21 cellular contexts compared by ENCODE assay signal in genomic region chr21:38400195-38400695, GRCh38.
A peak's percentile ranks its signal among the peaks of the same experiment; 100 is the strongest.
DNase-seq lines count a peak whose midpoint lies in the region; ATAC-seq and TF ChIP-seq lines count a peak whose summit lies in the region.
"Had no signal": no experiment of that assay in that cellular context is flagged by ENCODE, and none has a peak within 500 bp of the region (broad histone marks: within the 10 kb centered on the region; RNA-seq: fewer than 3 reads in every experiment).

No MANE protein-coding gene starts in this region.

- no peaks in the 10 kb centered on the region for H3K27me3 Mint-ChIP-seq in WTC11 (ENCODE audit: low read depth)
- H3K27me3 Mint-ChIP-seq in activated naive CD4-positive, alpha-beta T cell treated with anti-CD3 and anti-CD28 coated beads, Interleukin-2, amount 10 ng/mL, durations not matched to agents 7 days and 5 days, result peaks cover 27% of the 10 kb centered on the region

- H3K36me3 ChIP-seq in neutrophil, result peaks cover 15% of the 10 kb centered on the region
- H3K36me3 ChIP-seq: Peyer's patch, SJSA1 had no signal

- H3K9me3 ChIP-seq in neutrophil, result no peaks in the 10 kb centered on the region
- H3K9me3 ChIP-seq: Peyer's patch, SJSA1 had no signal

- ATAC-seq in WTC11 (no peak), GM21360 (IDR thresholded peaks at IDR 0.05; ENCODE audit: unreplicated experiment) (no peak)

- peak overlapping the region; percentile 23 for H3K27ac ChIP-seq in neutrophil
- H3K27ac ChIP-seq: Peyer's patch, SJSA1 had no signal

- H3K4me1 Mint-ChIP-seq in WTC11, result peaks cover 24% of the 10 kb centered on the region
- no peaks in the 10 kb centered on the region for H3K4me1 Mint-ChIP-seq in activated naive CD4-positive, alpha-beta T cell treated with anti-CD3 and anti-CD28 coated beads, Interleukin-2, amount 10 ng/mL, durations not matched to agents 7 days and 5 days
- H3K4me1 Mint-ChIP-seq: CD8-positive, alpha-beta memory T cell had no signal

- H3K27ac Mint-ChIP-seq in WTC11, result no peak overlapping the region
- H3K27ac Mint-ChIP-seq in activated naive CD4-positive, alpha-beta T cell treated with anti-CD3 and anti-CD28 coated beads, Interleukin-2, amount 10 ng/mL, durations not matched to agents 7 days and 5 days, result no peak overlapping the region
- H3K27ac Mint-ChIP-seq: T-helper 1 cell treated with Interleukin-12 subunit alpha and Interleukin-12 subunit beta and Interleukin-4 antibody, amounts not matched to agents 30 μg/mL and 1 μg/mL, for 36 hours had no signal

- H3K4me3 ChIP-seq in neutrophil (ENCODE audit: low read depth in 1 of 2, low read length in 1 of 2), result no peak overlapping the region
- H3K4me3 ChIP-seq: Peyer's patch, SJSA1 had no signal

- POLR2A ChIA-PET in WTC11 (lab: Charles Lee), result no interaction called here
- POLR2A ChIA-PET in HEK293T (lab: Yijun Ruan, JAX), result no interaction called here

- TF ChIP-seq CTCF in WTC11 (IDR thresholded peaks at IDR 0.05) (no peak), neutrophil (IDR thresholded peaks at IDR 0.05) (no peak)

- H3K4me1 ChIP-seq in neutrophil (ENCODE audit: control insufficient read depth in 1 of 2, insufficient read depth in 1 of 2, low read depth in 1 of 2, low read length in 1 of 2), result peaks cover 31 to 53% of the 10 kb centered on the region in 2 experiments
- H3K4me1 ChIP-seq: Peyer's patch, SJSA1 had no signal

- H3K4me3 Mint-ChIP-seq in WTC11, result no peak overlapping the region
- H3K4me3 Mint-ChIP-seq in activated naive CD4-positive, alpha-beta T cell treated with anti-CD3 and anti-CD28 coated beads, Interleukin-2, amount 10 ng/mL, durations not matched to agents 7 days and 5 days, result no peak overlapping the region
- H3K4me3 Mint-ChIP-seq: CD8-positive, alpha-beta memory T cell; T-helper 1 cell treated with Interleukin-12 subunit alpha and Interleukin-12 subunit beta and Interleukin-4 antibody, amounts not matched to agents 30 μg/mL and 1 μg/mL, for 36 hours had no signal

- no peaks in the 10 kb centered on the region for H3K9me3 Mint-ChIP-seq in WTC11
- H3K9me3 Mint-ChIP-seq in activated naive CD4-positive, alpha-beta T cell treated with anti-CD3 and anti-CD28 coated beads, Interleukin-2, amount 10 ng/mL, durations not matched to agents 7 days and 5 days, result no peaks in the 10 kb centered on the region
- H3K9me3 Mint-ChIP-seq: T-helper 1 cell treated with Interleukin-12 subunit alpha and Interleukin-12 subunit beta and Interleukin-4 antibody, amounts not matched to agents 30 μg/mL and 1 μg/mL, for 36 hours had no signal

- peak; percentile 7 for DNase-seq in NCI-H748 (lab: John Stamatoyannopoulos, UW; ENCODE audit: unreplicated experiment)
- no peak for DNase-seq in NCI-H748 treated with DMSO at 0.1 percent for 48 hours (lab: John Stamatoyannopoulos, UW)
- peak; percentile 90 for DNase-seq in NCI-H524 treated with DMSO at 0.1 percent for 48 hours (lab: John Stamatoyannopoulos, UW)
- no peak for DNase-seq in WTC11 (ENCODE audit: low spot score)
- no peak for DNase-seq in activated naive CD4-positive, alpha-beta T cell treated with anti-CD3 and anti-CD28 coated beads, Interleukin-2, amount 10 ng/mL, durations not matched to agents 7 days and 5 days
- DNase-seq in HEK293T (ENCODE audit: extremely low spot score), result no peak
- DNase-seq: 8988T; C1 segment of cervical spinal cord; Calu3; CD8-positive, alpha-beta memory T cell; KG1; MV-4-11; NCI-H1105 treated with DMSO at 0.1 percent for 48 hours; NCI-H2029 treated with DMSO at 0.1 percent for 48 hours; NCI-H446; NCI-H69; Peyer's patch had no signal

- CTCF ChIA-PET in WTC11 (lab: Charles Lee), result interaction anchor here (1.1 kb wide), 1 partner anchor 230 kb away, joined by 4 read pairs; no protein-coding TSS in a partner anchor
- CTCF ChIA-PET in activated naive CD4-positive, alpha-beta T cell treated with anti-CD3 and anti-CD28 coated beads, Interleukin-2, amount 10 ng/mL, durations not matched to agents 7 days and 5 days (lab: Charles Lee), result no interaction called here
- CTCF ChIA-PET in HEK293T (lab: Yijun Ruan, JAX), result interaction anchor here (1.5 kb wide), 1 partner anchor 48 kb away, joined by 4 read pairs; no protein-coding TSS in a partner anchor

- no peaks in the 10 kb centered on the region for H3K27me3 ChIP-seq in neutrophil
- H3K27me3 ChIP-seq: Peyer's patch had no signal

- H3K36me3 Mint-ChIP-seq in WTC11, result no peaks in the 10 kb centered on the region
- H3K36me3 Mint-ChIP-seq in activated naive CD4-positive, alpha-beta T cell treated with anti-CD3 and anti-CD28 coated beads, Interleukin-2, amount 10 ng/mL, durations not matched to agents 7 days and 5 days, result no peaks in the 10 kb centered on the region
- H3K36me3 Mint-ChIP-seq: CD8-positive, alpha-beta memory T cell had no signal

TF ChIP-seq in WTC11, 78 proteins besides CTCF, POLR2A, EP300 and RAD21 (continues in another document):
- TF ChIP-seq FOXJ3 (CRISPR knock-in tag; IDR thresholded peaks at IDR 0.05; ENCODE audit: borderline replicate concordance) (no peak), ZNF281 (CRISPR knock-in tag; IDR thresholded peaks at IDR 0.05) (no peak), ZSCAN18 (CRISPR knock-in tag; IDR thresholded peaks at IDR 0.05) (no peak)

TF ChIP-seq in HEK293T, 16 proteins besides CTCF, POLR2A, EP300 and RAD21:
- TF ChIP-seq L3MBTL2 (conservative IDR thresholded peaks at IDR 0.05) (no peak), FOXK2 (IDR thresholded peaks at IDR 0.05) (no peak), SP1 (IDR thresholded peaks at IDR 0.05) (no peak), BHLHE40 (IDR thresholded peaks at IDR 0.05; ENCODE audit: borderline replicate concordance) (no peak), HDGF (IDR thresholded peaks at IDR 0.05; ENCODE audit: borderline replicate concordance) (no peak)

Comparison
In these comparisons a context has a peak if more than half of its experiments do, and no peak if none do; other contexts are left out.
1. DNase-seq: peak in NCI-H748 (single experiment) and NCI-H524 treated with DMSO at 0.1 percent for 48 hours (single experiment); none in NCI-H748 treated with DMSO at 0.1 percent for 48 hours (single experiment), WTC11 (single experiment), activated naive CD4-positive, alpha-beta T cell treated with anti-CD3 and anti-CD28 coated beads, Interleukin-2, amount 10 ng/mL, durations not matched to agents 7 days and 5 days (single experiment) and HEK293T (single experiment).